26 cellular contexts compared by ENCODE assay signal in the genomic region with DNA sequence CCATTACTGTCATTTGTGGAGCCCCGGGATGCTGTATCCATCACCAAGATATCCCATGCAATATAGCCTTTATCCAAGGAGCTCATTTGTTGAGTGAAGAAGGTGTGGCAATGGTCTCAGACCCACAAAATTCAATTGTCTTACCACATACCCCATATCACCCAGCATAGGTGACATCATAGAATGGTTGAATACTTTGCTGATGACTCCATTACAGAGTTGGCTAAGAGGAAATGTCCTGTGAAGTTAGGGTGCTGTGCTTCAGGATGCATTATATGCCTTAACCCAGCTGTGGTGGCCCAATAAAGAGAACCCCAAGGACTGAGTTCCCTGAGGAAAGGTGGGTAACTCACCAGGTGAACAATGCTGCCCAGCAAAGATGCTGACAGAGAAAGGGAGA.
"Had no signal": no experiment of that assay in that cellular context is flagged by ENCODE, and none has a peak within 500 bp of the region (broad histone marks: within the 10 kb centered on the region; RNA-seq: fewer than 3 reads in every experiment).

No MANE protein-coding gene starts in this region.

- H3K4me3 ChIP-seq: Peyer's patch, SJCRH30 had no signal

- H3K36me3 ChIP-seq: brain microvascular endothelial cell, Peyer's patch, SJCRH30 had no signal

- H3K27me3 ChIP-seq: brain microvascular endothelial cell, Peyer's patch, SJCRH30 had no signal

- H3K4me1 ChIP-seq: Peyer's patch, SJCRH30 had no signal

- H3K9me3 ChIP-seq: SJCRH30, SK-N-SH had no signal

- H3K27ac ChIP-seq: brain microvascular endothelial cell, KMS-11, Peyer's patch, RWPE1, SJCRH30, VCaP had no signal

- ATAC-seq: activated T-helper 17 cell treated with anti-CD3 and anti-CD28 coated beads, Interleukin-2, amount 50 U/mL, for 72 hours had no signal

- DNase-seq: activated CD4-positive, alpha-beta memory T cell treated with anti-CD3 and anti-CD28 coated beads for 36 hours; activated CD4-positive, alpha-beta T cell treated with anti-CD3 and anti-CD28 coated beads, Interleukin-2, amount 10 ng/mL, durations not matched to agents 7 days and 5 days; activated CD4-positive, CD25-positive, alpha-beta regulatory T cell; activated CD8-positive, alpha-beta memory T cell treated with anti-CD3 and anti-CD28 coated beads for 24 hours; activated gamma-delta T cell; activated naive CD4-positive, alpha-beta T cell treated with anti-CD3 and anti-CD28 coated beads for 36 hours; activated T-cell treated with anti-CD3 and anti-CD28 coated beads, Interleukin-2, amount 50 U/mL, for 48 hours; amygdala; brain microvascular endothelial cell; NCI-H1105; NCI-H1436; NCI-H1694 treated with DMSO at 0.1 percent for 48 hours; NCI-H2029 treated with DMSO at 0.1 percent for 48 hours; NCI-H345; NCI-H510A; NCI-H526 treated with DMSO at 0.1 percent for 48 hours; NK-92 treated with Interleukin-12 subunit alpha and Interleukin-12 subunit beta, amount 100 ng/mL, for 24 hours; Peyer's patch; Right ventricle myocardium superior; SJCRH30; SK-N-SH; T-helper 1 cell had no signal
